15 cellular contexts compared by ENCODE assay signal in genomic region chr12:79883216-79883615, GRCh38. TPM values are rescaled to one million over a fixed set of nuclear protein-coding genes. Genes with fewer than 3 reads are reported as not detected.
DNase-seq lines count a peak whose midpoint lies in the region; ATAC-seq and TF ChIP-seq lines count a peak whose summit lies in the region.
"Had no signal": no experiment of that assay in that cellular context is flagged by ENCODE, and none has a peak within 500 bp of the region (broad histone marks: within the 10 kb centered on the region; RNA-seq: fewer than 3 reads in every experiment).

No MANE protein-coding gene starts in this region.

- POLR2A ChIA-PET in CD8-positive, alpha-beta memory T cell (lab: Charles Lee), result no interaction called here

- no peak overlapping the region for H3K27ac ChIP-seq in CD8-positive, alpha-beta memory T cell (ENCODE audit: low read depth, low read length)
- no peak overlapping the region for H3K27ac ChIP-seq in left lung
- H3K27ac ChIP-seq: esophagus squamous epithelium had no signal

- TF ChIP-seq CTCF in endothelial cell (IDR thresholded peaks at IDR 0.05; ENCODE audit: unreplicated experiment) (no peak), osteocyte (IDR thresholded peaks at IDR 0.05) (no peak), glutamatergic neuron (IDR thresholded peaks at IDR 0.05; ENCODE audit: partially characterized antibody, unreplicated experiment) (no peak), left lung (IDR thresholded peaks at IDR 0.05) (no peak)

- DNase-seq in HCEC 1CT, result peak; percentile 48
- DNase-seq in RPMI7951 (ENCODE audit: low read depth), result peak; percentile 24
- no peak for DNase-seq in endothelial cell (ENCODE audit: low spot score)
- no peak for DNase-seq in osteocyte (ENCODE audit: extremely low spot score, unreplicated experiment)
- no peak for DNase-seq in mesenteric fat pad (ENCODE audit: low spot score)
- DNase-seq in glutamatergic neuron, result no peak
- DNase-seq in CD8-positive, alpha-beta memory T cell, result no peak
- DNase-seq in left lung, result no peak
- DNase-seq: activated T-cell treated with anti-CD3 and anti-CD28 coated beads, Interleukin-2, amount 50 U/mL, for 24 hours; cerebellar nuclear complex; esophagus squamous epithelium; NCI-H748 treated with DMSO at 0.1 percent for 48 hours; SHP77 treated with DMSO at 0.1 percent for 48 hours had no signal

- no peaks in the 10 kb centered on the region for H3K36me3 Mint-ChIP-seq in endothelial cell (ENCODE audit: low read depth, unreplicated experiment)
- no peaks in the 10 kb centered on the region for H3K36me3 Mint-ChIP-seq in osteocyte (ENCODE audit: unreplicated experiment)
- H3K36me3 Mint-ChIP-seq in glutamatergic neuron (ENCODE audit: unreplicated experiment), result no peaks in the 10 kb centered on the region
- peaks cover 0 to 6% (median 2%) of the 10 kb centered on the region in 3 donors for H3K36me3 Mint-ChIP-seq in CD8-positive, alpha-beta memory T cell

- CTCF ChIA-PET in CD8-positive, alpha-beta memory T cell (lab: Charles Lee), result no interaction called here

- ATAC-seq in left lung, result no peak
- ATAC-seq: HepG2, sciatic nerve had no signal

- H3K36me3 ChIP-seq in CD8-positive, alpha-beta memory T cell (ENCODE audit: insufficient read depth, low read length), result no peaks in the 10 kb centered on the region
- H3K36me3 ChIP-seq in left lung, result no peaks in the 10 kb centered on the region
- H3K36me3 ChIP-seq: esophagus squamous epithelium had no signal

- no peaks in the 10 kb centered on the region for H3K27me3 ChIP-seq in CD8-positive, alpha-beta memory T cell (ENCODE audit: insufficient read depth, low read length, poor library complexity, severe bottlenecking)
- H3K27me3 ChIP-seq in left lung, result no peaks in the 10 kb centered on the region
- H3K27me3 ChIP-seq: esophagus squamous epithelium had no signal

- peaks cover 38% of the 10 kb centered on the region for H3K4me1 ChIP-seq in CD8-positive, alpha-beta memory T cell (ENCODE audit: insufficient read depth, low read length)
- H3K4me1 ChIP-seq in left lung, result peaks cover 4 to 82% of the 10 kb centered on the region in 2 donors

- H3K4me3 ChIP-seq in CD8-positive, alpha-beta memory T cell (ENCODE audit: low read length), result no peak overlapping the region
- no peak overlapping the region for H3K4me3 ChIP-seq in left lung
- H3K4me3 ChIP-seq: esophagus squamous epithelium had no signal

- H3K27me3 Mint-ChIP-seq in endothelial cell (ENCODE audit: unreplicated experiment) (no peaks in the 10 kb centered on the region), osteocyte (ENCODE audit: unreplicated experiment) (no peaks in the 10 kb centered on the region), glutamatergic neuron (ENCODE audit: unreplicated experiment) (no peaks in the 10 kb centered on the region)
- H3K27me3 Mint-ChIP-seq in CD8-positive, alpha-beta memory T cell, result no peaks in the 10 kb centered on the region
- H3K27me3 Mint-ChIP-seq: activated T-cell treated with anti-CD3 and anti-CD28 coated beads, Interleukin-2, amount 50 U/mL, for 24 hours had no signal

- intact Hi-C loops in left lung (cut with DNase I), result no loop called here

- peak overlapping the region; percentile 6 for H3K4me3 Mint-ChIP-seq in endothelial cell (ENCODE audit: unreplicated experiment)
- H3K4me3 Mint-ChIP-seq in osteocyte (ENCODE audit: unreplicated experiment), result peak overlapping the region; percentile 3
- H3K4me3 Mint-ChIP-seq in glutamatergic neuron (ENCODE audit: unreplicated experiment), result no peak overlapping the region
- H3K4me3 Mint-ChIP-seq in CD8-positive, alpha-beta memory T cell, result peak overlapping the region in 3 of 7 donors; percentile 1 to 24 (median 2)
- H3K4me3 Mint-ChIP-seq: activated T-cell treated with anti-CD3 and anti-CD28 coated beads, Interleukin-2, amount 50 U/mL, for 24 hours had no signal

- no peaks in the 10 kb centered on the region for H3K9me3 ChIP-seq in CD8-positive, alpha-beta memory T cell (ENCODE audit: low read length)
- H3K9me3 ChIP-seq in left lung, result no peaks in the 10 kb centered on the region
- H3K9me3 ChIP-seq: esophagus squamous epithelium had no signal

- peaks cover 34% of the 10 kb centered on the region for H3K4me1 Mint-ChIP-seq in endothelial cell (ENCODE audit: unreplicated experiment)
- H3K4me1 Mint-ChIP-seq in osteocyte (ENCODE audit: unreplicated experiment), result peaks cover 79% of the 10 kb centered on the region
- no peaks in the 10 kb centered on the region for H3K4me1 Mint-ChIP-seq in glutamatergic neuron (ENCODE audit: low read depth, unreplicated experiment)
- peaks cover 66 to 92% (median 87%) of the 10 kb centered on the region in 3 donors for H3K4me1 Mint-ChIP-seq in CD8-positive, alpha-beta memory T cell

- H3K9me3 Mint-ChIP-seq in endothelial cell (ENCODE audit: unreplicated experiment) (no peaks in the 10 kb centered on the region), osteocyte (ENCODE audit: unreplicated experiment) (no peaks in the 10 kb centered on the region), glutamatergic neuron (ENCODE audit: unreplicated experiment) (no peaks in the 10 kb centered on the region)
- no peaks in the 10 kb centered on the region for H3K9me3 Mint-ChIP-seq in CD8-positive, alpha-beta memory T cell
- H3K9me3 Mint-ChIP-seq: activated T-cell treated with anti-CD3 and anti-CD28 coated beads, Interleukin-2, amount 50 U/mL, for 24 hours had no signal

- H3K27ac Mint-ChIP-seq in endothelial cell (ENCODE audit: unreplicated experiment), result peak overlapping the region; percentile 64
- H3K27ac Mint-ChIP-seq in osteocyte (ENCODE audit: unreplicated experiment), result peak overlapping the region; percentile 83
- H3K27ac Mint-ChIP-seq in glutamatergic neuron (ENCODE audit: unreplicated experiment), result no peak overlapping the region
- peak overlapping the region in 4 of 8 donors; percentile 13 to 43 (median 18) for H3K27ac Mint-ChIP-seq in CD8-positive, alpha-beta memory T cell

RNA-seq across cellular contexts. Expression of gene PPP1R12A, which starts 51.7 kb away (rescaled TPM):
- 37.1 and 47.5 TPM in 2 replicates for total RNA-seq in RPMI7951 (2014; rRNA removed; shearing (Covaris generic))
- total RNA-seq in endothelial cell (ENCODE audit: unreplicated experiment) (109 TPM), osteocyte (116 and 124 TPM in 2 replicates), mesenteric fat pad (63.7 TPM), glutamatergic neuron (ENCODE audit: unreplicated experiment) (56.8 TPM), left lung (10 to 100 TPM; 62.9 to 87.2 TPM)
- total RNA-seq in CD8-positive, alpha-beta memory T cell, result 10 to 100 TPM; 72.1 to 80.4 TPM
- polyA plus RNA-seq in CD8-positive, alpha-beta memory T cell, result 140 TPM

Comparison
In these comparisons a context has a peak if more than half of its experiments do, and no peak if none do; other contexts are left out.
1. DNase-seq: peak in HCEC 1CT (single experiment) and RPMI7951 (single experiment); none in endothelial cell (single experiment), osteocyte (single experiment), mesenteric fat pad (single experiment), glutamatergic neuron (single experiment), CD8-positive, alpha-beta memory T cell (0 of 5) and left lung (0 of 2).